Comparison of ENCODE assay signal across 1 cellular context in genomic region chr2:169221745-169222369, GRCh38.
A peak's percentile ranks its signal among the peaks of the same experiment; 100 is the strongest.
TF ChIP-seq lines count a peak whose summit lies in the region.

No MANE protein-coding gene starts in this region.

TF ChIP-seq in K562, 482 proteins besides CTCF, POLR2A, EP300 and RAD21 (continued from another document):
- TF ChIP-seq CHD7 (IDR thresholded peaks at IDR 0.05; ENCODE audit: low read depth, low read length) (no peak), ZSCAN32 (CRISPR knock-in tag; IDR thresholded peaks at IDR 0.05) (no peak), ZBTB5 (IDR thresholded peaks at IDR 0.05) (no peak), NKRF (IDR thresholded peaks at IDR 0.05; ENCODE audit: borderline replicate concordance) (no peak), THRAP3 (IDR thresholded peaks at IDR 0.05; ENCODE audit: borderline replicate concordance) (0 out of 2 replicates have a peak, but pooled peaks have one; percentile 57), ZNF551 (CRISPR knock-in tag; IDR thresholded peaks at IDR 0.05) (no peak), CEBPB (tag; IDR thresholded peaks at IDR 0.05) (no peak), RBM22 (IDR thresholded peaks at IDR 0.05; ENCODE audit: low read depth, low read length, poor library complexity, severe bottlenecking) (no peak), THAP7 (CRISPR knock-in tag; IDR thresholded peaks at IDR 0.05) (no peak), ZNF12 (CRISPR knock-in tag; IDR thresholded peaks at IDR 0.05) (no peak), TGIF2 (CRISPR knock-in tag; IDR thresholded peaks at IDR 0.05) (no peak), ZZZ3 (IDR thresholded peaks at IDR 0.05) (no peak), CREB3L1 (IDR thresholded peaks at IDR 0.05; ENCODE audit: borderline replicate concordance, low read depth) (no peak), ZNF436 (CRISPR knock-in tag; IDR thresholded peaks at IDR 0.05) (no peak), MECOM (CRISPR knock-in tag; IDR thresholded peaks at IDR 0.05) (no peak), HMBOX1 (IDR thresholded peaks at IDR 0.05) (no peak), ZNF212 (CRISPR knock-in tag; IDR thresholded peaks at IDR 0.05) (no peak), SRSF3 (IDR thresholded peaks at IDR 0.05; ENCODE audit: insufficient read depth, low read length) (no peak), NFIC (IDR thresholded peaks at IDR 0.05) (no peak), SNIP1 (IDR thresholded peaks at IDR 0.05; ENCODE audit: low read depth) (no peak), CBFA2T2 (conservative IDR thresholded peaks at IDR 0.05) (no peak), KAT7 (CRISPR knock-in tag; IDR thresholded peaks at IDR 0.05; ENCODE audit: borderline replicate concordance) (no peak), NELFE (IDR thresholded peaks at IDR 0.05; ENCODE audit: insufficient read depth, insufficient read length) (no peak), RB1 (IDR thresholded peaks at IDR 0.05; ENCODE audit: low read depth) (no peak), FUS (optimal IDR thresholded peaks at IDR 0.05; ENCODE audit: low read depth, low read length) (no peak), MED1 (CRISPR knock-in tag; IDR thresholded peaks at IDR 0.05; ENCODE audit: borderline replicate concordance) (no peak), MAX (CRISPR knock-in tag; IDR thresholded peaks at IDR 0.05) (no peak)
